ENCODE assay signal across 9 cellular contexts in the genomic region with DNA sequence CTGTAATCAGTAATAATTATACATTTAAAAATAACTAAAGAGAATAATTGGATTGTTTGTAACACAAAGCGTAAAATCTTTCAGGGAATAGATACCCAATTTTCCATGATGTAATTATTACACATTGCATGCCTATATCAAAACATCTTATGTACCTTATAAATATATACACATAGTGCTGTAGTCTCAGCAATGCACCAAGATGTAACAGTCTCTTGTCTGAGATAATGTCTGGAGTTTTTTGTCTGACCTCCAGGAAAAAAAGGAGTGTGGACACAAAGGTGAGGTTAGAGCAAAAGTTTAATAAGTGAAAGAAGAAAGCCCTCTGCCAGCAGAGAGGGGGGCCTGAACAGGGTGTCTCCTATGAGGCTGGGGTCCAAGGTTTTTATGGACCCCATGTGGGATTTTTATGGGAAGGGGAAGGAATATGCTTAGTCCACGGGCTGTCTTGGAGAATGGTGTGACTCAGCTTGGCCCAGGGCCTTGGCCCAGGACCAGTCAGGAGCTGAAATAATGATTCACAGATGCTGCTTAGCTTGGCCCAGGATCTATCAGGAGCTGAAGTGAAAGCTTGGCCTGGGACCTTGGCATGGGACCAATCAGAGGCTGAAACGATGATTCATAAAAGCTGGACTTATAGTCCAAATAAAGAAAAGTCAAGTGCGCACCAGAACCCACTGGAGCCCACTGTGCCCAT.
DNase-seq lines count a peak whose midpoint lies in the region; ATAC-seq and TF ChIP-seq lines count a peak whose summit lies in the region.
"Had no signal": no experiment of that assay in that cellular context is flagged by ENCODE, and none has a peak within 500 bp of the region (broad histone marks: within the 10 kb centered on the region; RNA-seq: fewer than 3 reads in every experiment).

No MANE protein-coding gene starts in this region.

- no peak for TF ChIP-seq CTCF in testis (IDR thresholded peaks at IDR 0.05)

- DNase-seq in HK-2 (ENCODE audit: unreplicated experiment) (peak; percentile 76), brain pericyte (ENCODE audit: low read depth, low spot score) (peak; percentile 96), left colon (peak; percentile 37 to 59), testis (peak; percentile 57), 8988T (no peak)
- DNase-seq in NK-92 treated with Interleukin-12 subunit alpha and Interleukin-12 subunit beta, amount 100 ng/mL, for 24 hours (lab: John Stamatoyannopoulos, UW): no peak
- no peak for DNase-seq in stimulated activated effector memory CD8-positive, alpha-beta T cell treated with anti-CD3 and anti-CD28 coated beads, Interleukin-12 subunit alpha, Interleukin-12 subunit beta, amount 100 ng/mL, for 72 hours (ENCODE audit: low spot score in 2 of 2)
- DNase-seq in activated CD4-positive, alpha-beta T cell treated with anti-CD3 and anti-CD28 coated beads for 4 hours: no peak
- DNase-seq: NCI-H1092 treated with DMSO at 0.1 percent for 48 hours had no signal

- H3K27ac ChIP-seq in testis: no peak overlapping the region

- ATAC-seq in left colon: no peak
- ATAC-seq in stimulated activated effector memory CD8-positive, alpha-beta T cell treated with anti-CD3 and anti-CD28 coated beads, Interleukin-12 subunit alpha, Interleukin-12 subunit beta, amount 100 ng/mL, for 72 hours: no peak

- no peak for TF ChIP-seq POLR2A in testis (IDR thresholded peaks at IDR 0.05)

- WGBS in testis, 2 donors: 25 to 33% methylated on average over 4 of the region's 4 CpGs

- H3K27me3 ChIP-seq in testis: no peaks in the 10 kb centered on the region

- H3K27ac Mint-ChIP-seq in stimulated activated effector memory CD8-positive, alpha-beta T cell treated with anti-CD3 and anti-CD28 coated beads, Interleukin-12 subunit alpha, Interleukin-12 subunit beta, amount 100 ng/mL, for 72 hours: no peak overlapping the region

- H3K4me3 ChIP-seq in testis: no peak overlapping the region

- H3K36me3 ChIP-seq in testis (ENCODE audit: low read depth, missing control alignments): no peaks in the 10 kb centered on the region

- H3K9me3 ChIP-seq in testis: no peaks in the 10 kb centered on the region

- no peak overlapping the region for H3K4me3 Mint-ChIP-seq in stimulated activated effector memory CD8-positive, alpha-beta T cell treated with anti-CD3 and anti-CD28 coated beads, Interleukin-12 subunit alpha, Interleukin-12 subunit beta, amount 100 ng/mL, for 72 hours

- no peaks in the 10 kb centered on the region for H3K36me3 Mint-ChIP-seq in stimulated activated effector memory CD8-positive, alpha-beta T cell treated with anti-CD3 and anti-CD28 coated beads, Interleukin-12 subunit alpha, Interleukin-12 subunit beta, amount 100 ng/mL, for 72 hours

- H3K4me1 Mint-ChIP-seq in stimulated activated effector memory CD8-positive, alpha-beta T cell treated with anti-CD3 and anti-CD28 coated beads, Interleukin-12 subunit alpha, Interleukin-12 subunit beta, amount 100 ng/mL, for 72 hours: no peaks in the 10 kb centered on the region

- peaks cover 10% of the 10 kb centered on the region for H3K9me3 Mint-ChIP-seq in stimulated activated effector memory CD8-positive, alpha-beta T cell treated with anti-CD3 and anti-CD28 coated beads, Interleukin-12 subunit alpha, Interleukin-12 subunit beta, amount 100 ng/mL, for 72 hours

- intact Hi-C loops in left colon (cut with DNase I, micrococcal nuclease): no loop called here
- intact Hi-C loops in testis (cut with DNase I; ENCODE audit: low total_unique reads): no loop called here

- no peaks in the 10 kb centered on the region for H3K4me1 ChIP-seq in testis

Comparison
In these comparisons a context has a peak if more than half of its experiments do, and no peak if none do; other contexts are left out.
1. DNase-seq: peak in HK-2 (single experiment), brain pericyte (single experiment), left colon (2 of 2) and testis (single experiment); none in NK-92 treated with Interleukin-12 subunit alpha and Interleukin-12 subunit beta, amount 100 ng/mL, for 24 hours (single experiment), 8988T (single experiment), stimulated activated effector memory CD8-positive, alpha-beta T cell treated with anti-CD3 and anti-CD28 coated beads, Interleukin-12 subunit alpha, Interleukin-12 subunit beta, amount 100 ng/mL, for 72 hours (0 of 2) and activated CD4-positive, alpha-beta T cell treated with anti-CD3 and anti-CD28 coated beads for 4 hours (0 of 2).